4 cellular contexts compared by ENCODE assay signal in genomic region chr7:102544374-102544773, GRCh38. TPM values are rescaled to one million over a fixed set of nuclear protein-coding genes. Genes with fewer than 3 reads are reported as not detected.
"Had no signal": no experiment of that assay in that cellular context is flagged by ENCODE, and none has a peak within 500 bp of the region (broad histone marks: within the 10 kb centered on the region; RNA-seq: fewer than 3 reads in every experiment).

No MANE protein-coding gene starts in this region.

RNA-seq across cellular contexts. Expression of gene SPDYE2, which starts 6.7 kb away (rescaled TPM):
- total RNA-seq: HepG2, HT-29, HT1080, IMR-90 had no signal
- polyA plus RNA-seq: HepG2, IMR-90 had no signal
